Comparison of ENCODE assay signal across 10 cellular contexts in the genomic region with DNA sequence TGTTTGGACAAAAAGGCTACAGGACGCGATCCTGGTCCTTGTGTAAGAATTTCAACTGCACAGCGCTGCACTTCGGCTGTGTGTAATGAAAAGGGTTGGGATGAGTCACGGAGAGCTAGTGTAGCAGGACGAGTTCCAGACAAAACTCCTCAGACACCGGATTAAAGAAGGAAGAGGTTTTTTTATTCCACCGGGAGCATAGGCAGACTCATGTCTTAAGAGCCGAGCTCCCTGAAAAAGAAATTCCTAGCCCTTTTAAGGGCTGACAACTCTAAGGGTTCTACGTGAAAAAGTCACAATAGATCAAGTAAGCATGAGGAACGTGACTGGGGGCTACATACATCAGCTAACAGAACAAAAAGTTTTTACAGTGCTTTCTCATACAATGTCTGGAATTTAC. TPM values are rescaled to one million over a fixed set of nuclear protein-coding genes. Genes with fewer than 3 reads are reported as not detected.
DNase-seq lines count a peak whose midpoint lies in the region; ATAC-seq, FAIRE-seq and TF ChIP-seq lines count a peak whose summit lies in the region.
"Not testable (repeated sequence)": the region's sequence is repeated elsewhere in the genome, so short reads cannot be mapped to it uniquely, and the experiment has no call there.
"Had no signal": no experiment of that assay in that cellular context is flagged by ENCODE, and none has a peak within 500 bp of the region (broad histone marks: within the 10 kb centered on the region; RNA-seq: fewer than 3 reads in every experiment).

No MANE protein-coding gene starts in this region.

- not testable (repeated sequence) for H3K9ac ChIP-seq in fibroblast of lung (ENCODE audit: insufficient read depth, low read length)

- H3F3A ChIP-seq in PC-9 (ENCODE audit: insufficient read depth, low read depth): not testable (repeated sequence)

- H3K9me2 ChIP-seq in PC-9 (ENCODE audit: insufficient read depth): not testable (repeated sequence)

- CTCF ChIA-PET in BJ (lab: Yijun Ruan, JAX); PC-9 (lab: Charles Lee): not testable (repeated sequence)

- POLR2A ChIA-PET in BJ (lab: Charles Lee): not testable (repeated sequence)
- POLR2A ChIA-PET in PC-9 (lab: Charles Lee; ENCODE audit: unreplicated experiment): interaction anchor here (0.7 kb wide), 1 partner anchor 18 kb away, joined by 4 read pairs; no protein-coding TSS in a partner anchor

- intact Hi-C loops in PC-9 (cut with micrococcal nuclease; ENCODE audit: unreplicated experiment): not testable (repeated sequence)

- H3K4me2 ChIP-seq in PC-9: peak overlapping the region; percentile 55
- not testable (repeated sequence) for H3K4me2 ChIP-seq in fibroblast of lung (ENCODE audit: extremely low read depth, insufficient read depth, low read length)

- not testable (repeated sequence) for H3K4me3 ChIP-seq in BJ (ENCODE audit: low read depth, low read length); PC-9; bronchial epithelial cell (ENCODE audit: low read depth, low read length); fibroblast of lung (replicated peaks in 1 of 4; ENCODE audit: control extremely low read depth in 1 of 4, insufficient read depth in 1 of 4, low read depth in 3 of 4, low read length in 4 of 4)

- BruUV-seq in PC-9 (replicated peaks; lab: Mats Ljungman, UMichigan): not testable (repeated sequence)

- DNase-seq in BJ (ENCODE audit: low read depth): peak; percentile 4
- DNase-seq in HCEC 1CT: peak; percentile 24
- DNase-seq in PC-9: peak in 1 of 2 experiments; percentile 7
- peak; percentile 23 for DNase-seq in bronchial epithelial cell (ENCODE audit: low read depth)
- DNase-seq in fibroblast of lung (ENCODE audit: low read depth in 2 of 2): peak; percentile 48 to 66
- DNase-seq in foreskin keratinocyte: peak; percentile 0 to 6
- peak; percentile 3 for DNase-seq in myocyte (ENCODE audit: low read depth)

- not testable (repeated sequence) for H3K27me3 ChIP-seq in BJ (ENCODE audit: control insufficient read depth, insufficient read depth, low read length); PC-9 (ENCODE audit: insufficient read depth, low read depth); bronchial epithelial cell (ENCODE audit: control insufficient read depth, insufficient read depth, low read length); fibroblast of lung (ENCODE audit: control insufficient read depth, insufficient read depth, low read length); foreskin keratinocyte

- FAIRE-seq in bronchial epithelial cell (lab: Jason Lieb, UNC): not testable (repeated sequence)

- TF ChIP-seq CTCF in BJ (IDR thresholded peaks at IDR 0.05; ENCODE audit: insufficient read depth, low read depth, low read length); PC-9 (conservative IDR thresholded peaks at IDR 0.05); bronchial epithelial cell (IDR thresholded peaks at IDR 0.05; ENCODE audit: insufficient read depth, low read length, severe bottlenecking); fibroblast of lung (conservative IDR thresholded peaks at IDR 0.05 in 1 of 2, IDR thresholded peaks at IDR 0.05 in 1 of 2; ENCODE audit: low read depth in 1 of 2, low read length in 2 of 2); foreskin keratinocyte (conservative IDR thresholded peaks at IDR 0.05): not testable (repeated sequence)

- H3K27ac ChIP-seq in PC-9; fibroblast of lung (ENCODE audit: insufficient read depth, low read length); foreskin keratinocyte: not testable (repeated sequence)

- H3K36me3 ChIP-seq in BJ (ENCODE audit: control insufficient read depth, insufficient read depth, low read length); PC-9 (ENCODE audit: low read depth); bronchial epithelial cell (ENCODE audit: control insufficient read depth, insufficient read depth, low read length); fibroblast of lung (ENCODE audit: control insufficient read depth, insufficient read depth, low read length): not testable (repeated sequence)

- H3K9me3 ChIP-seq in PC-9 (ENCODE audit: insufficient read depth, low read depth); fibroblast of lung (ENCODE audit: control insufficient read depth, insufficient read depth, low read depth, low read length): not testable (repeated sequence)

- not testable (repeated sequence) for ATAC-seq in foreskin keratinocyte

- not testable (repeated sequence) for H4K20me1 ChIP-seq in PC-9 (ENCODE audit: insufficient read depth); fibroblast of lung (ENCODE audit: control insufficient read depth, extremely low read depth, insufficient read depth, low read length)

- not testable (repeated sequence) for H3K79me2 ChIP-seq in PC-9 (ENCODE audit: low read depth); fibroblast of lung (ENCODE audit: control insufficient read depth, insufficient read depth, low read length)

- peaks cover 13% of the 10 kb centered on the region for H3K4me1 ChIP-seq in PC-9 (replicated peaks; ENCODE audit: insufficient read depth)
- H3K4me1 ChIP-seq in fibroblast of lung (ENCODE audit: control insufficient read depth, extremely low read depth, insufficient read depth, low read length); foreskin keratinocyte: not testable (repeated sequence)

- H2AFZ ChIP-seq in PC-9; fibroblast of lung (ENCODE audit: low read length): not testable (repeated sequence)

RNA-seq across cellular contexts. Expression of a gene that starts 54.8 kb away (rescaled TPM):
- polyA plus RNA-seq in BJ (2011; rRNA removed) (0.20 and 0.22 TPM in 2 replicates), fibroblast of lung (0.05 and 0.08 TPM in 2 replicates), foreskin keratinocyte (0.28 and 0.50 TPM in 2 replicates)
- polyA minus RNA-seq in BJ (2011; rRNA and poly(A)+ RNA removed): 0.09 and 0.10 TPM in 2 replicates
- total RNA-seq in PC-9 (2021) (1.6 and 1.7 TPM in 2 replicates), bronchial epithelial cell (not detected in 2 replicates), fibroblast of lung (0.26 and 0.33 TPM in 2 replicates), foreskin keratinocyte (0.28 and 0.41 TPM in 2 replicates), myocyte (not detected in 2 replicates)
- 0.10 and 0.14 TPM in 2 replicates for polyA plus RNA-seq in fibroblast of lung (2012)
- 0.56 TPM in 1 of 2 replicates, not detected in the other for polyA minus RNA-seq in fibroblast of lung (ENCODE audit: low replicate concordance)
- 0.05 TPM for polyA plus RNA-seq in myocyte (2012)
- total RNA-seq: CD8-positive, alpha-beta memory T cell; H4; OCI-LY7 had no signal
